9 cellular contexts compared by ENCODE assay signal in the genomic region with DNA sequence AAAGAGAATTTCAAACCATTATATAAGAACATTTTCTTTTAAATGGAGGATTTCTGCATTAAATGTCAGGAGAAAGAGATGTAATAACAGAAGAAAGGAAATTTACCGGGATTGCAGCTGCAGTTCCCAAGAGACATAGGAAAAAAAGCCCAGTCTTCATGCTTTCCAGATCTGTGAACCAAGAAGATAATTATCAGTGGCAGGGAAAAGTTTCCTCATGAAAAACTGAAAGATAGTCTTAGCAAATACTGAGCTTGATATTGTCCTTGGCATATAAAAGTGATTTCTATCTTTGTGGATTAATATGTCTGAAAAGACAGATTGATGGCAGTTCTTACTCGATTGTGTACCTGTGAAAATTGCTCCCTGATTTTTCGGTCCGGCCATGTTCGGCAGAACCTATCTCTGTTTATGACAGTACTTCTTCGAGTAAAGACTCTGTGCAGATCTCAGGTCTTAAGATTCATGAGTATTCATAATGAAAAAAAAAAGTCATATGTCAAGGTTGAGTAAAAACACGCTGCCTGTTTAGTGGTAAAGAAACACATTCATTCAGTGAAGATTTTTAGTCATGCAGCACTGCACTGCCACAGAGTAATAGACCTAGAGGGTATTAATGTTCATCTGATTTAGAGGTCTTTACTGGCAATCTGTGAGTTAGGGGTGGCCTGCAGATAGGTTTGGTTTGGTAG. TPM values are rescaled to one million over a fixed set of nuclear protein-coding genes. Genes with fewer than 3 reads are reported as not detected.
DNase-seq lines count a peak whose midpoint lies in the region; ATAC-seq and TF ChIP-seq lines count a peak whose summit lies in the region.
"Had no signal": no experiment of that assay in that cellular context is flagged by ENCODE, and none has a peak within 500 bp of the region (broad histone marks: within the 10 kb centered on the region; RNA-seq: fewer than 3 reads in every experiment).

No MANE protein-coding gene starts in this region.

- H3K27me3 ChIP-seq in left lung (no peaks in the 10 kb centered on the region), smooth muscle cell (ENCODE audit: low read depth) (no peaks in the 10 kb centered on the region), neural progenitor cell (no peaks in the 10 kb centered on the region)

- H3K4me3 ChIP-seq in left lung (no peak overlapping the region), smooth muscle cell (no peak overlapping the region), neural progenitor cell (no peak overlapping the region)

- H3K9me3 Mint-ChIP-seq in mesothelial cell of epicardium: no peaks in the 10 kb centered on the region
- no peaks in the 10 kb centered on the region for H3K9me3 Mint-ChIP-seq in neural progenitor cell

- H3K4me1 Mint-ChIP-seq in mesothelial cell of epicardium (peaks cover 22% of the 10 kb centered on the region), neural progenitor cell (no peaks in the 10 kb centered on the region)

- H3K36me3 ChIP-seq in left lung (peaks cover 0 to 7% of the 10 kb centered on the region in 2 donors), smooth muscle cell (ENCODE audit: low read depth) (no peaks in the 10 kb centered on the region), neural progenitor cell (no peaks in the 10 kb centered on the region)

- H3F3A ChIP-seq in smooth muscle cell (ENCODE audit: low read depth) (no peaks in the 10 kb centered on the region), neural progenitor cell (ENCODE audit: low read depth) (no peaks in the 10 kb centered on the region)

- H3K4me1 ChIP-seq in left lung (peaks cover 3 to 18% of the 10 kb centered on the region in 2 donors), smooth muscle cell (ENCODE audit: low read depth) (no peaks in the 10 kb centered on the region), neural progenitor cell (no peaks in the 10 kb centered on the region)

- no peak overlapping the region for H3K9ac ChIP-seq in smooth muscle cell (ENCODE audit: low read depth)
- no peak overlapping the region for H3K9ac ChIP-seq in neural progenitor cell

- intact Hi-C loops in left lung (cut with DNase I): no loop called here

- H3K79me2 ChIP-seq in smooth muscle cell (ENCODE audit: low read depth) (no peaks in the 10 kb centered on the region), neural progenitor cell (ENCODE audit: low read depth) (no peaks in the 10 kb centered on the region)

- no peak overlapping the region for H3K27ac Mint-ChIP-seq in mesothelial cell of epicardium
- no peak overlapping the region for H3K27ac Mint-ChIP-seq in neural progenitor cell

- WGBS in smooth muscle cell (ENCODE audit: low lambda C conversion rate): 89% methylated on average over 7 of the region's 7 CpGs

- TF ChIP-seq CTCF in left lung (IDR thresholded peaks at IDR 0.05) (no peak), mesothelial cell of epicardium (IDR thresholded peaks at IDR 0.05; ENCODE audit: unreplicated experiment) (no peak), smooth muscle cell (IDR thresholded peaks at IDR 0.05; ENCODE audit: borderline replicate concordance, insufficient read depth, poor library complexity, severe bottlenecking) (no peak), neural progenitor cell (IDR thresholded peaks at IDR 0.05) (no peak)

- no peak overlapping the region for H2AFZ ChIP-seq in smooth muscle cell (ENCODE audit: low read depth)
- no peak overlapping the region for H2AFZ ChIP-seq in neural progenitor cell (replicated peaks)

- H3K27ac ChIP-seq in left lung (peak overlapping the region; percentile 6 to 71), smooth muscle cell (ENCODE audit: low read depth) (no peak overlapping the region), neural progenitor cell (no peak overlapping the region)

- H4K20me1 ChIP-seq in smooth muscle cell (ENCODE audit: low read depth) (no peaks in the 10 kb centered on the region), neural progenitor cell (ENCODE audit: low read depth) (no peaks in the 10 kb centered on the region)

- DNase-seq in left lung (no peak), mesothelial cell of epicardium (ENCODE audit: low spot score in 2 of 2, unreplicated experiment in 2 of 2) (no peak), smooth muscle cell (lab: John Stamatoyannopoulos, UW; ENCODE audit: unreplicated experiment) (no peak), foreskin melanocyte (no peak), neural progenitor cell (ENCODE audit: low spot score) (no peak)
- DNase-seq: Kasumi-1 had no signal

- ATAC-seq in GM18520 (IDR thresholded peaks at IDR 0.05; ENCODE audit: unreplicated experiment) (peak; percentile 85), GM21367 (IDR thresholded peaks at IDR 0.05; ENCODE audit: unreplicated experiment) (peak; percentile 71), HG03135 (IDR thresholded peaks at IDR 0.05; ENCODE audit: unreplicated experiment) (peak; percentile 75), left lung (no peak)

- no peaks in the 10 kb centered on the region for H3K27me3 Mint-ChIP-seq in mesothelial cell of epicardium (ENCODE audit: low read depth)
- H3K27me3 Mint-ChIP-seq in neural progenitor cell (ENCODE audit: insufficient read depth, low read depth): no peaks in the 10 kb centered on the region

- H3K4me3 Mint-ChIP-seq in mesothelial cell of epicardium (no peak overlapping the region), neural progenitor cell (no peak overlapping the region)

- no peak overlapping the region for H3K4me2 ChIP-seq in smooth muscle cell
- no peak overlapping the region for H3K4me2 ChIP-seq in neural progenitor cell

- H3K9me3 ChIP-seq in left lung: no peaks in the 10 kb centered on the region
- no peaks in the 10 kb centered on the region for H3K9me3 ChIP-seq in smooth muscle cell (replicated peaks; ENCODE audit: low read depth)
- H3K9me3 ChIP-seq in neural progenitor cell (ENCODE audit: low read depth): no peaks in the 10 kb centered on the region

- H3K36me3 Mint-ChIP-seq in mesothelial cell of epicardium: no peaks in the 10 kb centered on the region
- no peaks in the 10 kb centered on the region for H3K36me3 Mint-ChIP-seq in neural progenitor cell

RNA-seq across cellular contexts. Expression of gene SPARCL1, which starts 29.6 kb away (rescaled TPM):
- total RNA-seq in left lung (100 to 1,000 TPM; 241 to 296 TPM), mesothelial cell of epicardium (6.3 to 6.7 TPM (median 6.6 TPM) in 3 replicates), smooth muscle cell (not detected in 2 replicates), neural progenitor cell (ENCODE audit: low replicate concordance) (0.43 TPM in 1 of 2 replicates, not detected in the other)
- polyA plus RNA-seq in smooth muscle cell: not detected in 2 replicates

Comparison
In these comparisons a context has a peak if more than half of its experiments do, and no peak if none do; other contexts are left out.
1. H3K27ac ChIP-seq: peak in left lung (2 of 2); none in smooth muscle cell (single experiment) and neural progenitor cell (single experiment).
2. RNA of gene SPARCL1, which starts 29.6 kb away (total RNA-seq): 241 to 296 TPM in left lung; 6.3 to 6.7 TPM in mesothelial cell of epicardium, not detected in smooth muscle cell and 0.43 TPM in neural progenitor cell; every median in the first group is over 10 times any median in the second.